ENCODE assay signal across 23 cellular contexts in genomic region chr6:73506246-73506645, GRCh38.
"Had no signal": no experiment of that assay in that cellular context is flagged by ENCODE, and none has a peak within 500 bp of the region (broad histone marks: within the 10 kb centered on the region; RNA-seq: fewer than 3 reads in every experiment).

No MANE protein-coding gene starts in this region.

- H3K27me3 Mint-ChIP-seq: activated naive CD8-positive, alpha-beta T cell treated with anti-CD3 and anti-CD28 coated beads for 36 hours had no signal

- H3K4me1 Mint-ChIP-seq: nephron progenitor cell; stimulated activated effector memory CD8-positive, alpha-beta T cell treated with anti-CD3 and anti-CD28 coated beads, Interleukin-12 subunit alpha, Interleukin-12 subunit beta, amount 100 ng/mL, for 72 hours had no signal

- H3K9me3 Mint-ChIP-seq: immature natural killer cell; nephron progenitor cell; stimulated activated effector memory CD8-positive, alpha-beta T cell treated with anti-CD3 and anti-CD28 coated beads, Interleukin-12 subunit alpha, Interleukin-12 subunit beta, amount 100 ng/mL, for 72 hours; T-helper 1 cell treated with Interleukin-12 subunit alpha and Interleukin-12 subunit beta and Interleukin-4 antibody, amounts not matched to agents 30 μg/mL and 1 μg/mL, for 36 hours had no signal

- DNase-seq: activated CD4-positive, alpha-beta T cell treated with anti-CD3 and anti-CD28 coated beads for 1 hour; activated CD4-positive, alpha-beta T cell treated with anti-CD3 and anti-CD28 coated beads, Interleukin-2, amount 50 U/mL, for 1 hour; activated CD8-positive, alpha-beta T cell treated with anti-CD3 and anti-CD28 coated beads, Interleukin-2, amount 10 ng/mL, durations not matched to agents 7 days and 5 days; activated naive CD4-positive, alpha-beta T cell treated with Interleukin-2 at 50 U/mL for 16 hours; activated naive CD8-positive, alpha-beta T cell treated with anti-CD3 and anti-CD28 coated beads for 36 hours; central memory CD4-positive, alpha-beta T cell; dermis blood vessel endothelial cell; effector memory CD4-positive, alpha-beta T cell; foreskin melanocyte; glutamatergic neuron; immature natural killer cell; kidney glomerular epithelial cell; left ventricle myocardium inferior; nephron progenitor cell; pancreas; psoas muscle; right cardiac atrium; stimulated activated CD4-positive, alpha-beta T cell treated with anti-CD3 and anti-CD28 coated beads, Interleukin-2, amount 100 ng/mL, for 24 hours; stomach; T1000; WERI-Rb-1 had no signal

- H3K27ac Mint-ChIP-seq: activated CD8-positive, alpha-beta T cell treated with anti-CD3 and anti-CD28 coated beads, Interleukin-2, amount 10 ng/mL, durations not matched to agents 7 days and 5 days; activated naive CD8-positive, alpha-beta T cell treated with anti-CD3 and anti-CD28 coated beads for 36 hours; immature natural killer cell; nephron progenitor cell; stimulated activated effector memory CD8-positive, alpha-beta T cell treated with anti-CD3 and anti-CD28 coated beads, Interleukin-12 subunit alpha, Interleukin-12 subunit beta, amount 100 ng/mL, for 72 hours; T-helper 1 cell treated with Interleukin-12 subunit alpha and Interleukin-12 subunit beta and Interleukin-4 antibody, amounts not matched to agents 30 μg/mL and 1 μg/mL, for 36 hours had no signal

- H3K4me3 Mint-ChIP-seq: activated CD8-positive, alpha-beta T cell treated with anti-CD3 and anti-CD28 coated beads, Interleukin-2, amount 10 ng/mL, durations not matched to agents 7 days and 5 days; activated naive CD8-positive, alpha-beta T cell treated with anti-CD3 and anti-CD28 coated beads for 36 hours; immature natural killer cell; nephron progenitor cell; stimulated activated effector memory CD8-positive, alpha-beta T cell treated with anti-CD3 and anti-CD28 coated beads, Interleukin-12 subunit alpha, Interleukin-12 subunit beta, amount 100 ng/mL, for 72 hours; T-helper 1 cell treated with Interleukin-12 subunit alpha and Interleukin-12 subunit beta and Interleukin-4 antibody, amounts not matched to agents 30 μg/mL and 1 μg/mL, for 36 hours had no signal
